Comparison of ENCODE assay signal across 23 cellular contexts in genomic region chr22:37276771-37277170, GRCh38. TPM values are rescaled to one million over a fixed set of nuclear protein-coding genes. Genes with fewer than 3 reads are reported as not detected.
DNase-seq lines count a peak whose midpoint lies in the region; TF ChIP-seq lines count a peak whose summit lies in the region.
"Had no signal": no experiment of that assay in that cellular context is flagged by ENCODE, and none has a peak within 500 bp of the region (broad histone marks: within the 10 kb centered on the region; RNA-seq: fewer than 3 reads in every experiment).

No MANE protein-coding gene starts in this region.

- TF ChIP-seq EP300 in esophagus muscularis mucosa (IDR thresholded peaks at IDR 0.05) = no peak

- H2AFZ ChIP-seq in neural progenitor cell (replicated peaks) (peak overlapping the region; percentile 50), MM.1S (ENCODE audit: low read length) (no peak overlapping the region)

- H3K4me3 ChIP-seq in neural progenitor cell = no peak overlapping the region
- H3K4me3 ChIP-seq in MM.1S (ENCODE audit: low read length) = no peak overlapping the region
- no peak overlapping the region for H3K4me3 ChIP-seq in esophagus muscularis mucosa
- H3K4me3 ChIP-seq: SJSA1, upper lobe of left lung had no signal

- TF ChIP-seq CTCF in neural progenitor cell (IDR thresholded peaks at IDR 0.05) = no peak
- no peak for TF ChIP-seq CTCF in MM.1S (IDR thresholded peaks at IDR 0.05; ENCODE audit: low read length)
- TF ChIP-seq CTCF in esophagus muscularis mucosa (IDR thresholded peaks at IDR 0.05) = no peak

- H3K27me3 Mint-ChIP-seq in activated CD4-positive, alpha-beta T cell treated with anti-CD3 and anti-CD28 coated beads, Interleukin-2, amount 10 ng/mL, durations not matched to agents 24 days and 14 days = no peaks in the 10 kb centered on the region
- H3K27me3 Mint-ChIP-seq in neural progenitor cell (ENCODE audit: insufficient read depth, low read depth) = peaks cover 28% of the 10 kb centered on the region
- H3K27me3 Mint-ChIP-seq: activated T-cell treated with anti-CD3 and anti-CD28 coated beads, Interleukin-2, amount 50 U/mL, for 24 hours; central memory CD8-positive, alpha-beta T cell; effector memory CD8-positive, alpha-beta T cell had no signal

- no peaks in the 10 kb centered on the region for H3F3A ChIP-seq in neural progenitor cell (ENCODE audit: low read depth)
- no peaks in the 10 kb centered on the region for H3F3A ChIP-seq in MM.1S (ENCODE audit: insufficient read depth, low read length)

- intact Hi-C loops in activated CD4-positive, alpha-beta T cell treated with anti-CD3 and anti-CD28 coated beads, Interleukin-2, amount 10 ng/mL, durations not matched to agents 24 days and 14 days (cut with micrococcal nuclease) = no loop called here
- intact Hi-C loops in esophagus muscularis mucosa (cut with DNase I) = no loop called here

- peaks cover 3% of the 10 kb centered on the region for H3K36me3 Mint-ChIP-seq in activated CD4-positive, alpha-beta T cell treated with anti-CD3 and anti-CD28 coated beads, Interleukin-2, amount 10 ng/mL, durations not matched to agents 24 days and 14 days (ENCODE audit: low read depth)
- H3K36me3 Mint-ChIP-seq in neural progenitor cell = no peaks in the 10 kb centered on the region

- WGBS in esophagus muscularis mucosa = 74% methylated on average over 2 of the region's 2 CpGs

- H3K79me2 ChIP-seq in neural progenitor cell (ENCODE audit: low read depth) = no peaks in the 10 kb centered on the region
- H3K79me2 ChIP-seq in MM.1S (ENCODE audit: low read length) = no peaks in the 10 kb centered on the region

- H3K4me1 ChIP-seq in neural progenitor cell (no peaks in the 10 kb centered on the region), MM.1S (ENCODE audit: low read length) (0 out of 2 replicates have a peak, but pooled peaks cover 2% of the 10 kb centered on the region), esophagus muscularis mucosa (peaks cover 0 to 5% (median 0%) of the 10 kb centered on the region in 4 donors)

- no peak overlapping the region for H3K27ac ChIP-seq in neural progenitor cell
- no peak overlapping the region for H3K27ac ChIP-seq in MM.1S (ENCODE audit: low read length)
- H3K27ac ChIP-seq in esophagus muscularis mucosa (replicated peaks in 1 of 4) = no peak overlapping the region
- H3K27ac ChIP-seq: SJSA1, upper lobe of left lung had no signal

- H3K4me3 Mint-ChIP-seq in activated CD4-positive, alpha-beta T cell treated with anti-CD3 and anti-CD28 coated beads, Interleukin-2, amount 10 ng/mL, durations not matched to agents 24 days and 14 days = no peak overlapping the region
- no peak overlapping the region for H3K4me3 Mint-ChIP-seq in neural progenitor cell
- H3K4me3 Mint-ChIP-seq: activated T-cell treated with anti-CD3 and anti-CD28 coated beads, Interleukin-2, amount 50 U/mL, for 24 hours; central memory CD8-positive, alpha-beta T cell; effector memory CD8-positive, alpha-beta T cell; neural crest cell had no signal

- peaks cover 53% of the 10 kb centered on the region for H3K4me1 Mint-ChIP-seq in activated CD4-positive, alpha-beta T cell treated with anti-CD3 and anti-CD28 coated beads, Interleukin-2, amount 10 ng/mL, durations not matched to agents 24 days and 14 days
- H3K4me1 Mint-ChIP-seq in neural progenitor cell = peaks cover 15% of the 10 kb centered on the region

- H3K4me2 ChIP-seq in neural progenitor cell (no peak overlapping the region), MM.1S (ENCODE audit: low read depth, low read length) (no peak overlapping the region)

- H3K36me3 ChIP-seq in neural progenitor cell (no peaks in the 10 kb centered on the region), MM.1S (replicated peaks; ENCODE audit: insufficient read depth, low read length) (no peaks in the 10 kb centered on the region), esophagus muscularis mucosa (no peaks in the 10 kb centered on the region)
- H3K36me3 ChIP-seq: SJSA1, upper lobe of left lung had no signal

- no peak for DNase-seq in activated CD4-positive, alpha-beta T cell treated with anti-CD3 and anti-CD28 coated beads, Interleukin-2, amount 10 ng/mL, durations not matched to agents 24 days and 14 days
- DNase-seq in activated CD4-positive, alpha-beta T cell treated with anti-CD3 and anti-CD28 coated beads, Interleukin-2, amount 50 U/mL, for 4 hours = no peak
- peak; percentile 65 for DNase-seq in GM03348 (ENCODE audit: low spot score)
- peak; percentile 54 for DNase-seq in amniotic epithelial cell (ENCODE audit: low read depth)
- no peak for DNase-seq in neural progenitor cell (ENCODE audit: low spot score)
- DNase-seq in NCI-H1092 (lab: John Stamatoyannopoulos, UW) = no peak
- no peak for DNase-seq in MM.1S
- DNase-seq in esophagus muscularis mucosa (ENCODE audit: extremely low spot score) = no peak
- DNase-seq: ACHN; activated CD4-positive, alpha-beta T cell treated with anti-CD3 and anti-CD28 coated beads for 48 hours; activated T-cell treated with anti-CD3 and anti-CD28 coated beads, Interleukin-2, amount 50 U/mL, for 24 hours; effector memory CD8-positive, alpha-beta T cell; EL; hippocampal formation; kidney glomerular epithelial cell; NCI-H1105; NCI-H2107; NCI-H526 treated with DMSO at 0.1 percent for 48 hours; stimulated activated naive CD8-positive, alpha-beta T cell treated with anti-CD3 and anti-CD28 coated beads, Interleukin-15, Interleukin-2, amounts not matched to agents 100 U/mL and 50 U/mL, for 24 hours; upper lobe of left lung had no signal

- H3K9me3 Mint-ChIP-seq in activated CD4-positive, alpha-beta T cell treated with anti-CD3 and anti-CD28 coated beads, Interleukin-2, amount 10 ng/mL, durations not matched to agents 24 days and 14 days = no peaks in the 10 kb centered on the region
- no peaks in the 10 kb centered on the region for H3K9me3 Mint-ChIP-seq in neural progenitor cell
- H3K9me3 Mint-ChIP-seq: activated T-cell treated with anti-CD3 and anti-CD28 coated beads, Interleukin-2, amount 50 U/mL, for 24 hours; central memory CD8-positive, alpha-beta T cell; effector memory CD8-positive, alpha-beta T cell; neural crest cell had no signal

- H3K9ac ChIP-seq in neural progenitor cell (no peak overlapping the region), MM.1S (ENCODE audit: low read length) (no peak overlapping the region)

- H3K9me2 ChIP-seq in MM.1S (replicated peaks; ENCODE audit: insufficient read depth, low read length) = no peaks in the 10 kb centered on the region

- H3K27me3 ChIP-seq in neural progenitor cell = no peaks in the 10 kb centered on the region
- 0 out of 2 replicates have a peak, but pooled peaks cover 5% of the 10 kb centered on the region for H3K27me3 ChIP-seq in MM.1S (replicated peaks; ENCODE audit: insufficient read depth, low read length)
- H3K27me3 ChIP-seq in esophagus muscularis mucosa = peaks cover 0 to 88% (median 2%) of the 10 kb centered on the region in 4 donors
- H3K27me3 ChIP-seq: SJSA1, upper lobe of left lung had no signal

- H3K9me3 ChIP-seq in neural progenitor cell (ENCODE audit: low read depth) (no peaks in the 10 kb centered on the region), MM.1S (replicated peaks; ENCODE audit: insufficient read depth, low read length) (no peaks in the 10 kb centered on the region), esophagus muscularis mucosa (no peaks in the 10 kb centered on the region)
- H3K9me3 ChIP-seq: SJSA1, upper lobe of left lung had no signal

- TF ChIP-seq POLR2A in esophagus muscularis mucosa (IDR thresholded peaks at IDR 0.05; ENCODE audit: low read depth) = no peak

- H4K20me1 ChIP-seq in neural progenitor cell (ENCODE audit: low read depth) = no peaks in the 10 kb centered on the region
- no peaks in the 10 kb centered on the region for H4K20me1 ChIP-seq in MM.1S (ENCODE audit: insufficient read depth, low read length)

- peak overlapping the region; percentile 52 for H3K27ac Mint-ChIP-seq in activated CD4-positive, alpha-beta T cell treated with anti-CD3 and anti-CD28 coated beads, Interleukin-2, amount 10 ng/mL, durations not matched to agents 24 days and 14 days
- no peak overlapping the region for H3K27ac Mint-ChIP-seq in neural progenitor cell
- H3K27ac Mint-ChIP-seq: effector memory CD8-positive, alpha-beta T cell had no signal

RNA-seq across cellular contexts. Expression of gene CYTH4, which starts 5.5 kb away (rescaled TPM):
- 43.5 and 44.9 TPM in 2 replicates for total RNA-seq in activated CD4-positive, alpha-beta T cell treated with anti-CD3 and anti-CD28 coated beads, Interleukin-2, amount 10 ng/mL, durations not matched to agents 24 days and 14 days
- total RNA-seq in neural progenitor cell (ENCODE audit: low replicate concordance) (not detected in 2 replicates), esophagus muscularis mucosa (10 to 100 TPM in 2 of 4 donors, 1 to 10 TPM in 2; 5.1 to 27.3 (median 9.4) TPM)
- total RNA-seq: neural crest cell had no signal

RNA-seq across cellular contexts. Expression of gene RAC2, which starts 32.7 kb away (rescaled TPM):
- total RNA-seq in activated CD4-positive, alpha-beta T cell treated with anti-CD3 and anti-CD28 coated beads, Interleukin-2, amount 10 ng/mL, durations not matched to agents 24 days and 14 days = 519 and 540 TPM in 2 replicates
- total RNA-seq in neural progenitor cell (ENCODE audit: low replicate concordance) = 1.7 and 2.1 TPM in 2 replicates
- 10 to 100 TPM in 1 of 4 donors, 1 to 10 TPM in 3; 4.1 to 21.9 (median 7.2) TPM for total RNA-seq in esophagus muscularis mucosa

Comparison
In these comparisons a context has a peak if more than half of its experiments do, and no peak if none do; other contexts are left out.
1. DNase-seq: peak in GM03348 (single experiment) and amniotic epithelial cell (single experiment); none in activated CD4-positive, alpha-beta T cell treated with anti-CD3 and anti-CD28 coated beads, Interleukin-2, amount 10 ng/mL, durations not matched to agents 24 days and 14 days (single experiment), activated CD4-positive, alpha-beta T cell treated with anti-CD3 and anti-CD28 coated beads, Interleukin-2, amount 50 U/mL, for 4 hours (0 of 2), neural progenitor cell (single experiment), NCI-H1092 (single experiment), MM.1S (single experiment) and esophagus muscularis mucosa (single experiment).
2. RNA of gene RAC2, which starts 32.7 kb away (total RNA-seq): 519 to 540 TPM in activated CD4-positive, alpha-beta T cell treated with anti-CD3 and anti-CD28 coated beads, Interleukin-2, amount 10 ng/mL, durations not matched to agents 24 days and 14 days; 4.1 to 21.9 TPM in esophagus muscularis mucosa and 1.7 to 2.1 TPM in neural progenitor cell; every median in the first group is over 10 times any median in the second.